In genomic region chr4:92303621-92304027, GRCh38 we compare ENCODE assay signal across 8 cellular contexts. TPM values are rescaled to one million over a fixed set of nuclear protein-coding genes. Genes with fewer than 3 reads are reported as not detected.
DNase-seq lines count a peak whose midpoint lies in the region; ATAC-seq lines count a peak whose summit lies in the region.

GRID2 (plus strand) TSS chr4:92303966.

- peaks cover 5 to 12% of the 10 kb centered on the region in 2 experiments for H3K4me1 ChIP-seq in trophoblast cell (ENCODE audit: control insufficient read depth in 1 of 2, insufficient read depth in 2 of 2, low read length in 2 of 2)

- H3K9ac ChIP-seq in trophoblast cell (ENCODE audit: low read length) = no peak within 1 kb of the TSS

- peak within 1 kb of the TSS; percentile 99 for H3K4me2 ChIP-seq in trophoblast cell (ENCODE audit: low read length)

- no peak within 1 kb of the TSS for H2BK12ac ChIP-seq in trophoblast cell (ENCODE audit: low read length)

- DNase-seq in ELR (ENCODE audit: low read depth) (peak; percentile 17), NCI-H748 treated with DMSO at 0.1 percent for 48 hours (lab: John Stamatoyannopoulos, UW) (peak; percentile 65), globus pallidus (ENCODE audit: low spot score) (peak; percentile 76), trophoblast cell (no peak), HUDEP-2 (lab: John Stamatoyannopoulos, UW; ENCODE audit: unreplicated experiment in 76 of 76) (no peak), AG08395 (ENCODE audit: low spot score) (no peak)

- H3K27me3 ChIP-seq in trophoblast cell (ENCODE audit: insufficient read depth, low read length) = peaks cover 10% of the 10 kb centered on the region

- no peak within 1 kb of the TSS for H3K23ac ChIP-seq in trophoblast cell (ENCODE audit: low read length)

- no peak within 1 kb of the TSS for H2AFZ ChIP-seq in trophoblast cell (ENCODE audit: insufficient read depth, low read length, poor library complexity)

- no peak for ATAC-seq in GM21786 (IDR thresholded peaks at IDR 0.05; ENCODE audit: unreplicated experiment)
- ATAC-seq in GM18520 (IDR thresholded peaks at IDR 0.05; ENCODE audit: unreplicated experiment) = no peak

- no peak within 1 kb of the TSS for H2BK120ac ChIP-seq in trophoblast cell (ENCODE audit: insufficient read depth, low read length, poor library complexity)

- H3K79me1 ChIP-seq in trophoblast cell (ENCODE audit: low read length) = no peaks in the 10 kb centered on the region

- no peak within 1 kb of the TSS for H4K12ac ChIP-seq in trophoblast cell (ENCODE audit: low read depth, low read length)

- H3K14ac ChIP-seq in trophoblast cell (ENCODE audit: low read length) = no peak within 1 kb of the TSS

- H2AK5ac ChIP-seq in trophoblast cell (ENCODE audit: low read length) = no peak within 1 kb of the TSS

- peaks cover 4% of the 10 kb centered on the region for H3K9me3 ChIP-seq in trophoblast cell (ENCODE audit: insufficient read depth, low read depth, low read length)

- no peaks in the 10 kb centered on the region for H3K79me2 ChIP-seq in trophoblast cell (ENCODE audit: control insufficient read depth, insufficient read depth, low read length, poor library complexity)

- no peak within 1 kb of the TSS for H2BK5ac ChIP-seq in trophoblast cell (ENCODE audit: low read depth, low read length, poor library complexity)

- no peak within 1 kb of the TSS for H3K27ac ChIP-seq in trophoblast cell (ENCODE audit: low read depth, low read length)

- H4K8ac ChIP-seq in trophoblast cell (ENCODE audit: low read depth, low read length) = no peak within 1 kb of the TSS

- no CpG with 5 or more reads among the region's 29 CpGs for WGBS in trophoblast cell (ENCODE audit: extremely low coverage, insufficient coverage, insufficient read length)

- H4K91ac ChIP-seq in trophoblast cell (ENCODE audit: low read depth, low read length) = no peak within 1 kb of the TSS

- no peaks in the 10 kb centered on the region for H3K36me3 ChIP-seq in trophoblast cell (ENCODE audit: control insufficient read depth in 1 of 2, insufficient read depth in 2 of 2, low read length in 2 of 2)

- H3K4ac ChIP-seq in trophoblast cell (ENCODE audit: low read depth, low read length) = no peak within 1 kb of the TSS

- no peak within 1 kb of the TSS for H3K4me3 ChIP-seq in trophoblast cell (ENCODE audit: low read depth, low read length)

- H3K18ac ChIP-seq in trophoblast cell (ENCODE audit: low read length) = no peak within 1 kb of the TSS

RNA-seq across cellular contexts. Expression of gene GRID2, which starts in this region (rescaled TPM):
- polyA plus RNA-seq in trophoblast cell (2013) = 0.54 and 0.60 TPM in 2 replicates

Comparison
In these comparisons a context has a peak if more than half of its experiments do, and no peak if none do; other contexts are left out.
1. DNase-seq: peak in ELR (single experiment), NCI-H748 treated with DMSO at 0.1 percent for 48 hours (single experiment) and globus pallidus (single experiment); none in trophoblast cell (0 of 2), HUDEP-2 (0 of 76) and AG08395 (single experiment).